24 cellular contexts compared by ENCODE assay signal in genomic region chr10:43772191-43772590, GRCh38.
"Had no signal": no experiment of that assay in that cellular context is flagged by ENCODE, and none has a peak within 500 bp of the region (broad histone marks: within the 10 kb centered on the region; RNA-seq: fewer than 3 reads in every experiment).

No MANE protein-coding gene starts in this region.

- H3K4me2 ChIP-seq: KMS-11 had no signal

- H3K27ac ChIP-seq: KMS-11, RWPE1, SJCRH30 had no signal

- H3K4me1 Mint-ChIP-seq: IgD-negative memory B cell had no signal

- DNase-seq: Kasumi-1, MG63, NCI-H1092, NCI-H1105 treated with DMSO at 0.1 percent for 48 hours, NCI-H1417 treated with DMSO at 0.1 percent for 48 hours, NCI-H146, NCI-H1694 treated with DMSO at 0.1 percent for 48 hours, NCI-H1930, NCI-H2081, NCI-H2107, NCI-H2227 treated with DMSO at 0.1 percent for 48 hours, NCI-H524, NCI-H526 treated with DMSO at 0.1 percent for 48 hours, NCI-H748 treated with DMSO at 0.1 percent for 48 hours, SHP77 treated with DMSO at 0.1 percent for 48 hours, SJCRH30, T-helper 1 cell had no signal

- H3K9me3 ChIP-seq: SJCRH30 had no signal

- H3K9ac ChIP-seq: KMS-11 had no signal

- ATAC-seq: HepG2, K562, SK-N-SH treated with all-trans-retinoic acid at 6 μM for 48 hours had no signal

- H3K4me3 ChIP-seq: K562, MG63, SJCRH30 had no signal

- H3K27me3 ChIP-seq: MG63, SJCRH30 had no signal

- FAIRE-seq: HepG2, K562, RCC 7860 had no signal

- H3K4me1 ChIP-seq: SJCRH30 had no signal

- H3K36me3 ChIP-seq: MG63, SJCRH30 had no signal

- H3K27ac Mint-ChIP-seq: IgD-negative memory B cell had no signal

- H3K27me3 Mint-ChIP-seq: IgD-negative memory B cell had no signal

- H3K4me3 Mint-ChIP-seq: IgD-negative memory B cell had no signal
